25 cellular contexts compared by ENCODE assay signal in the genomic region with DNA sequence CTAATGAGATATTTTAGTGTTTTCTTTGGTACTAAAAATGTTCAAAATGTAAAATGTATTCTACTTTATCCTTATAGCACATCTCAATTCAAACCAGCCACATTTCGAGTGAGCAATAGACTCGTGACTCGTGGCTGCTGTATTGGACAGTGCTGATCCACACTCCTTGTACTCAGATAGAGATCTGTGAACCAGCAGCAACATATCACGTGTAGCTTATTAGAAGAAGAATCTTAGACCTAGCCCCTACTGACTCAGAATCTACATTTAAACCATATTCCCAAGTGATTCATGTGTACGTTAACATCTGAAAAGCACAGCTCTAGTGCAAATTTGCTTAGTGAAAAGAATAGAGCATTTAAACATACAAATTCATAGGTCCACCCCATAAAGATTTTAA.
DNase-seq lines count a peak whose midpoint lies in the region; TF ChIP-seq lines count a peak whose summit lies in the region.
"Had no signal": no experiment of that assay in that cellular context is flagged by ENCODE, and none has a peak within 500 bp of the region (broad histone marks: within the 10 kb centered on the region; RNA-seq: fewer than 3 reads in every experiment).

No MANE protein-coding gene starts in this region.

- H3K27ac ChIP-seq in mammary epithelial cell (ENCODE audit: insufficient read depth, low read depth, low read length) (no peak overlapping the region), breast epithelium (no peak overlapping the region), fibroblast of lung (ENCODE audit: insufficient read depth, low read length) (no peak overlapping the region), vagina (no peak overlapping the region)
- H3K27ac ChIP-seq: 22Rv1; BLaER1 treated with 17β-estradiol and CSF1 and Interleukin-3, amounts not matched to agents 10 nM and 100 nM; colonic mucosa; left ventricle myocardium inferior; neural progenitor cell; VCaP had no signal

- DNase-seq in mammary epithelial cell (peak; percentile 8), breast epithelium (ENCODE audit: low spot score in 2 of 2) (no peak), RKO (ENCODE audit: low spot score) (peak; percentile 55), fibroblast of lung (ENCODE audit: low read depth in 2 of 2) (peak; percentile 5 to 48), skeletal muscle cell (ENCODE audit: low read depth) (peak; percentile 68), activated gamma-delta T cell (lab: John Stamatoyannopoulos, UW) (no peak), vagina (ENCODE audit: extremely low spot score in 2 of 2) (no peak), dermis blood vessel endothelial cell (no peak)
- DNase-seq: activated CD4-positive, alpha-beta memory T cell treated with anti-CD3 and anti-CD28 coated beads for 36 hours; activated naive CD4-positive, alpha-beta T cell treated with anti-CD3 and anti-CD28 coated beads for 36 hours; activated T-cell treated with anti-CD3 and anti-CD28 coated beads, Interleukin-2, amount 50 U/mL, for 1 hour; colonic mucosa; Karpas-422; left ventricle myocardium inferior; NCI-H1105 treated with DMSO at 0.1 percent for 48 hours; NCI-H2171 treated with DMSO at 0.1 percent for 48 hours; NCI-H748 treated with DMSO at 0.1 percent for 48 hours; SHP77; stimulated activated CD4-positive, alpha-beta T cell treated with anti-CD3 and anti-CD28 coated beads, Interleukin-12 subunit alpha, Interleukin-12 subunit beta, amount 100 ng/mL, for 4 hours; stimulated activated CD8-positive, alpha-beta memory T cell treated with anti-CD3 and anti-CD28 coated beads, Interleukin-4, amount 100 ng/mL, for 48 hours; T-helper 1 cell had no signal

- H3K4me1 ChIP-seq in mammary epithelial cell (ENCODE audit: insufficient read depth, low read length) = no peaks in the 10 kb centered on the region
- no peaks in the 10 kb centered on the region for H3K4me1 ChIP-seq in breast epithelium
- H3K4me1 ChIP-seq in fibroblast of lung (ENCODE audit: control insufficient read depth, extremely low read depth, insufficient read depth, low read length) = no peaks in the 10 kb centered on the region
- H3K4me1 ChIP-seq in vagina = no peaks in the 10 kb centered on the region
- H3K4me1 ChIP-seq: BLaER1 treated with 17β-estradiol and CSF1 and Interleukin-3, amounts not matched to agents 10 nM and 100 nM; colonic mucosa; left ventricle myocardium inferior; neural progenitor cell had no signal

- H3K9ac ChIP-seq in mammary epithelial cell (ENCODE audit: insufficient read depth, low read length) = no peak overlapping the region
- H3K9ac ChIP-seq in fibroblast of lung (ENCODE audit: insufficient read depth, low read length) = no peak overlapping the region
- H3K9ac ChIP-seq: BLaER1 treated with 17β-estradiol and CSF1 and Interleukin-3, amounts not matched to agents 10 nM and 100 nM; neural progenitor cell had no signal

- H3K27me3 ChIP-seq in mammary epithelial cell (ENCODE audit: insufficient read depth, low read length) = no peaks in the 10 kb centered on the region
- H3K27me3 ChIP-seq in breast epithelium = no peaks in the 10 kb centered on the region
- no peaks in the 10 kb centered on the region for H3K27me3 ChIP-seq in fibroblast of lung (ENCODE audit: control insufficient read depth, insufficient read depth, low read length)
- H3K27me3 ChIP-seq in vagina = no peaks in the 10 kb centered on the region
- H3K27me3 ChIP-seq: BLaER1 treated with 17β-estradiol and CSF1 and Interleukin-3, amounts not matched to agents 10 nM and 100 nM; colonic mucosa; neural progenitor cell had no signal

- BruUV-seq in mammary epithelial cell (replicated peaks; lab: Mats Ljungman, UMichigan) = no TSS peak

- intact Hi-C loops in mammary epithelial cell (cut with micrococcal nuclease) = no loop called here
- intact Hi-C loops in breast epithelium (cut with DNase I; ENCODE audit: low total_unique reads) = no loop called here
- intact Hi-C loops in vagina (cut with DNase I) = loop anchor here (5.0 kb wide), 1 partner anchor 72 kb away; no protein-coding TSS in a partner anchor

- H3K4me3 ChIP-seq in mammary epithelial cell (replicated peaks in 1 of 3; ENCODE audit: insufficient read depth in 1 of 3, low read depth in 2 of 3, low read length in 3 of 3) = no peak overlapping the region
- H3K4me3 ChIP-seq in breast epithelium = no peak overlapping the region
- no peak overlapping the region for H3K4me3 ChIP-seq in fibroblast of lung (replicated peaks in 1 of 4; ENCODE audit: control extremely low read depth in 1 of 4, insufficient read depth in 1 of 4, low read depth in 3 of 4, low read length in 4 of 4)
- no peak overlapping the region for H3K4me3 ChIP-seq in skeletal muscle cell (ENCODE audit: low read depth, low read length)
- H3K4me3 ChIP-seq in vagina = no peak overlapping the region
- H3K4me3 ChIP-seq: BLaER1 treated with 17β-estradiol and CSF1 and Interleukin-3, amounts not matched to agents 10 nM and 100 nM; colonic mucosa; left ventricle myocardium inferior; neural progenitor cell had no signal

- 99% methylated on average over 5 of the region's 5 CpGs for WGBS in mammary epithelial cell (ENCODE audit: low coverage, missing lambda C conversion rate)

- in situ Hi-C loops in mammary epithelial cell (cut with MboI; ENCODE audit: low sequenced_read_pairs in 2 of 2) = no loop called here

- dilution Hi-C loops in mammary epithelial cell (cut with HindIII; ENCODE audit: low sequenced_read_pairs) = no loop called here

- CTCF ChIA-PET in mammary epithelial cell (lab: Charles Lee; ENCODE audit: low non-redundant PET) = no interaction called here

- H3K4me2 ChIP-seq in mammary epithelial cell (ENCODE audit: insufficient read depth, low read depth, low read length) = no peak overlapping the region
- no peak overlapping the region for H3K4me2 ChIP-seq in fibroblast of lung (ENCODE audit: extremely low read depth, insufficient read depth, low read length)
- H3K4me2 ChIP-seq: BLaER1 treated with 17β-estradiol and CSF1 and Interleukin-3, amounts not matched to agents 10 nM and 100 nM; neural progenitor cell had no signal

- H3K79me2 ChIP-seq in mammary epithelial cell (ENCODE audit: insufficient read depth, low read length) (no peaks in the 10 kb centered on the region), fibroblast of lung (ENCODE audit: control insufficient read depth, insufficient read depth, low read length) (no peaks in the 10 kb centered on the region)

- no peaks in the 10 kb centered on the region for H4K20me1 ChIP-seq in mammary epithelial cell (ENCODE audit: insufficient read depth, low read length)
- H4K20me1 ChIP-seq in fibroblast of lung (ENCODE audit: control insufficient read depth, extremely low read depth, insufficient read depth, low read length) = no peaks in the 10 kb centered on the region
- H4K20me1 ChIP-seq: BLaER1 treated with 17β-estradiol and CSF1 and Interleukin-3, amounts not matched to agents 10 nM and 100 nM had no signal

- H3K9me3 ChIP-seq in mammary epithelial cell (replicated peaks; ENCODE audit: insufficient read depth, low read length) (no peaks in the 10 kb centered on the region), breast epithelium (no peaks in the 10 kb centered on the region), fibroblast of lung (ENCODE audit: control insufficient read depth, insufficient read depth, low read depth, low read length) (no peaks in the 10 kb centered on the region), vagina (no peaks in the 10 kb centered on the region)
- H3K9me3 ChIP-seq: BLaER1 treated with 17β-estradiol and CSF1 and Interleukin-3, amounts not matched to agents 10 nM and 100 nM; colonic mucosa; left ventricle myocardium inferior had no signal

- TF ChIP-seq POLR2A in breast epithelium (IDR thresholded peaks at IDR 0.05) (no peak), vagina (IDR thresholded peaks at IDR 0.05) (no peak)

- H2AFZ ChIP-seq in mammary epithelial cell (ENCODE audit: low read depth, low read length) = no peak overlapping the region
- H2AFZ ChIP-seq in fibroblast of lung (ENCODE audit: low read length) = no peak overlapping the region
- H2AFZ ChIP-seq: neural progenitor cell had no signal

- H3K36me3 ChIP-seq in mammary epithelial cell (ENCODE audit: insufficient read depth, low read length) (peaks cover 27% of the 10 kb centered on the region), breast epithelium (no peaks in the 10 kb centered on the region), fibroblast of lung (ENCODE audit: control insufficient read depth, insufficient read depth, low read length) (no peaks in the 10 kb centered on the region), vagina (no peaks in the 10 kb centered on the region)
- H3K36me3 ChIP-seq: colonic mucosa, left ventricle myocardium inferior, neural progenitor cell had no signal

- TF ChIP-seq CTCF in mammary epithelial cell (conservative IDR thresholded peaks at IDR 0.05 in 1 of 2, IDR thresholded peaks at IDR 0.05 in 1 of 2; ENCODE audit: extremely low read depth in 1 of 2, insufficient read depth in 1 of 2, low read depth in 1 of 2, low read length in 2 of 2) = no peak
- no peak for TF ChIP-seq CTCF in breast epithelium (IDR thresholded peaks at IDR 0.05)
- no peak for TF ChIP-seq CTCF in fibroblast of lung (conservative IDR thresholded peaks at IDR 0.05 in 1 of 2, IDR thresholded peaks at IDR 0.05 in 1 of 2; ENCODE audit: low read depth in 1 of 2, low read length in 2 of 2)
- TF ChIP-seq CTCF in vagina (IDR thresholded peaks at IDR 0.05) = no peak

Comparison
In these comparisons a context has a peak if more than half of its experiments do, and no peak if none do; other contexts are left out.
1. DNase-seq: peak in mammary epithelial cell (single experiment), RKO (single experiment), fibroblast of lung (2 of 2) and skeletal muscle cell (single experiment); none in breast epithelium (0 of 2), activated gamma-delta T cell (single experiment), vagina (0 of 2) and dermis blood vessel endothelial cell (single experiment).